ENCODE assay signal across 1 cellular context in the genomic region with DNA sequence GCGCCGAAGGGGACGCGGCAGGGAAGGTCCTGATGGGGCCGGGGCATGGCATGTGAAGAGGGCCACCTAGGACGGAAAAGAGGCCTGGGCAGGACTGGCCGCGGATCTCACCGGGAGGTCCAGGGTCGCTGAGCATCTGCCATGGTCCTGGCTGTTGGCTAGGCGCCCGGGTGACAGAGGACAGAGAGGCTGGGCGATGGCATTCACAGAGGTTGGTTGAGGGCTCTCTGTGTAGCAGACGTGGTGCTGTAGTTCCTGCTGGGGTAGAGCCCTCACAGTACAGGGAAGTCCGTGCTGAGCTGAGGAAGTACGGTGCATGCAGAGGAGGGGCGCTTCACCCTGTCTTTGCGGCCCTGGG.
A peak's percentile ranks its signal among the peaks of the same experiment; 100 is the strongest.
TF ChIP-seq lines count a peak whose summit lies in the region.

No MANE protein-coding gene starts in this region.

TF ChIP-seq in K562, 482 proteins besides CTCF, POLR2A, EP300 and RAD21 (continued from another document and continues in another):
- TF ChIP-seq, protein P1, sequence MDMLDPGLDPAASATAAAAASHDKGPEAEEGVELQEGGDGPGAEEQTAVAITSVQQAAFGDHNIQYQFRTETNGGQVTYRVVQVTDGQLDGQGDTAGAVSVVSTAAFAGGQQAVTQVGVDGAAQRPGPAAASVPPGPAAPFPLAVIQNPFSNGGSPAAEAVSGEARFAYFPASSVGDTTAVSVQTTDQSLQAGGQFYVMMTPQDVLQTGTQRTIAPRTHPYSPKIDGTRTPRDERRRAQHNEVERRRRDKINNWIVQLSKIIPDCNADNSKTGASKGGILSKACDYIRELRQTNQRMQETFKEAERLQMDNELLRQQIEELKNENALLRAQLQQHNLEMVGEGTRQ (CRISPR knock-in tag; IDR thresholded peaks at IDR 0.05): no peak
- TF ChIP-seq CBX1 (IDR thresholded peaks at IDR 0.05; ENCODE audit: low read depth): no peak; the same call in 1 of the 2 replicates
- no peak for TF ChIP-seq JUNB (CRISPR knock-in tag; conservative IDR thresholded peaks at IDR 0.05)
- TF ChIP-seq HOXB6 (CRISPR knock-in tag; IDR thresholded peaks at IDR 0.05; ENCODE audit: borderline replicate concordance): no peak
- no peak for TF ChIP-seq CTBP1 (IDR thresholded peaks at IDR 0.05; ENCODE audit: borderline replicate concordance)
- TF ChIP-seq, protein P2, sequence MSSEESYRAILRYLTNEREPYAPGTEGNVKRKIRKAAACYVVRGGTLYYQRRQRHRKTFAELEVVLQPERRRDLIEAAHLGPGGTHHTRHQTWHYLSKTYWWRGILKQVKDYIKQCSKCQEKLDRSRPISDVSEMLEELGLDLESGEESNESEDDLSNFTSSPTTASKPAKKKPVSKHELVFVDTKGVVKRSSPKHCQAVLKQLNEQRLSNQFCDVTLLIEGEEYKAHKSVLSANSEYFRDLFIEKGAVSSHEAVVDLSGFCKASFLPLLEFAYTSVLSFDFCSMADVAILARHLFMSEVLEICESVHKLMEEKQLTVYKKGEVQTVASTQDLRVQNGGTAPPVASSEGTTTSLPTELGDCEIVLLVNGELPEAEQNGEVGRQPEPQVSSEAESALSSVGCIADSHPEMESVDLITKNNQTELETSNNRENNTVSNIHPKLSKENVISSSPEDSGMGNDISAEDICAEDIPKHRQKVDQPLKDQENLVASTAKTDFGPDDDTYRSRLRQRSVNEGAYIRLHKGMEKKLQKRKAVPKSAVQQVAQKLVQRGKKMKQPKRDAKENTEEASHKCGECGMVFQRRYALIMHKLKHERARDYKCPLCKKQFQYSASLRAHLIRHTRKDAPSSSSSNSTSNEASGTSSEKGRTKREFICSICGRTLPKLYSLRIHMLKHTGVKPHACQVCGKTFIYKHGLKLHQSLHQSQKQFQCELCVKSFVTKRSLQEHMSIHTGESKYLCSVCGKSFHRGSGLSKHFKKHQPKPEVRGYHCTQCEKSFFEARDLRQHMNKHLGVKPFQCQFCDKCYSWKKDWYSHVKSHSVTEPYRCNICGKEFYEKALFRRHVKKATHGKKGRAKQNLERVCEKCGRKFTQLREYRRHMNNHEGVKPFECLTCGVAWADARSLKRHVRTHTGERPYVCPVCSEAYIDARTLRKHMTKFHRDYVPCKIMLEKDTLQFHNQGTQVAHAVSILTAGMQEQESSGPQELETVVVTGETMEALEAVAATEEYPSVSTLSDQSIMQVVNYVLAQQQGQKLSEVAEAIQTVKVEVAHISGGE (CRISPR knock-in tag; IDR thresholded peaks at IDR 0.05): no peak
- TF ChIP-seq SETDB1 (IDR thresholded peaks at IDR 0.05; ENCODE audit: low read length): no peak
- TF ChIP-seq SP1 (CRISPR knock-in tag; IDR thresholded peaks at IDR 0.05): no peak
- TF ChIP-seq ZNF584 (CRISPR knock-in tag; IDR thresholded peaks at IDR 0.05; ENCODE audit: low read depth): no peak
- no peak for TF ChIP-seq CBX5 (IDR thresholded peaks at IDR 0.05; ENCODE audit: borderline replicate concordance, low read depth)
- no peak for TF ChIP-seq DACH1 (IDR thresholded peaks at IDR 0.05; ENCODE audit: partially characterized antibody)
- TF ChIP-seq MAFF (IDR thresholded peaks at IDR 0.05; ENCODE audit: low read length): no peak
- no peak for TF ChIP-seq ZBTB26 (CRISPR knock-in tag; IDR thresholded peaks at IDR 0.05)
- TF ChIP-seq EGR1 (conservative IDR thresholded peaks at IDR 0.05): no peak
- 0 out of 2 replicates have a peak, but pooled peaks have one; percentile 44 for TF ChIP-seq ARID4B (CRISPR knock-in tag; IDR thresholded peaks at IDR 0.05)
- TF ChIP-seq BRD9 (IDR thresholded peaks at IDR 0.05; ENCODE audit: low read depth, partially characterized antibody): no peak
- TF ChIP-seq ZNF121 (CRISPR knock-in tag; conservative IDR thresholded peaks at IDR 0.05): no peak
- no peak for TF ChIP-seq TCF3 (CRISPR knock-in tag; IDR thresholded peaks at IDR 0.05)
- TF ChIP-seq ZNF407 (IDR thresholded peaks at IDR 0.05; ENCODE audit: low read depth): no peak
- TF ChIP-seq NFIC (IDR thresholded peaks at IDR 0.05): peak; percentile 25; the same call in 1 of the 2 replicates
- no peak for TF ChIP-seq ZNF551 (CRISPR knock-in tag; IDR thresholded peaks at IDR 0.05)
- TF ChIP-seq ZNF354B (CRISPR knock-in tag; IDR thresholded peaks at IDR 0.05): no peak
- TF ChIP-seq MYBL2 (IDR thresholded peaks at IDR 0.05; ENCODE audit: low read depth): no peak
- no peak for TF ChIP-seq MYBL2 (CRISPR knock-in tag; IDR thresholded peaks at IDR 0.05; ENCODE audit: borderline replicate concordance)
- no peak for TF ChIP-seq RBM17 (IDR thresholded peaks at IDR 0.05; ENCODE audit: borderline replicate concordance, low read depth, low read length)
- TF ChIP-seq, protein P3, sequence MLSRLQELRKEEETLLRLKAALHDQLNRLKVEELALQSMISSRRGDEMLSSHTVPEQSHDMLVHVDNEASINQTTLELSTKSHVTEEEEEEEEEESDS (CRISPR knock-in tag; IDR thresholded peaks at IDR 0.05): no peak
- TF ChIP-seq STAG1 (CRISPR knock-in tag; IDR thresholded peaks at IDR 0.05; ENCODE audit: borderline replicate concordance): no peak
- peak; percentile 54; the same call in 1 of the 2 replicates for TF ChIP-seq FOXK1 (CRISPR knock-in tag; IDR thresholded peaks at IDR 0.05; ENCODE audit: borderline replicate concordance)
- no peak for TF ChIP-seq MXI1 (IDR thresholded peaks at IDR 0.05; ENCODE audit: low read depth, low read length)
- TF ChIP-seq ETS2 (tag; IDR thresholded peaks at IDR 0.05; ENCODE audit: borderline replicate concordance, poor library complexity, severe bottlenecking): no peak
- peak in 1 of 2 experiments; percentile 4 for TF ChIP-seq E2F6 (IDR thresholded peaks at IDR 0.05; ENCODE audit: borderline replicate concordance in 1 of 2, extremely low read depth in 1 of 2, insufficient read depth in 1 of 2, insufficient read length in 1 of 2, low read depth in 1 of 2, low read length in 1 of 2, poor library complexity in 1 of 2, severe bottlenecking in 1 of 2)
- no peak for TF ChIP-seq MYC (IDR thresholded peaks at IDR 0.05; ENCODE audit: low read depth, low read length)
- 0 out of 2 replicates have a peak, but pooled peaks have one; percentile 46 for TF ChIP-seq MYC (CRISPR knock-in tag; IDR thresholded peaks at IDR 0.05; ENCODE audit: borderline replicate concordance, low read depth)
- no peak for TF ChIP-seq MCM7 (IDR thresholded peaks at IDR 0.05)
- TF ChIP-seq PCBP1 (IDR thresholded peaks at IDR 0.05; ENCODE audit: low read depth, low read length, poor library complexity, severe bottlenecking): peak; percentile 3
- TF ChIP-seq CBX8 (IDR thresholded peaks at IDR 0.05; ENCODE audit: borderline replicate concordance, extremely low read depth, low read depth, low read length, poor library complexity, severe bottlenecking): no peak
- TF ChIP-seq ZNF232 (CRISPR knock-in tag; IDR thresholded peaks at IDR 0.05): no peak
- no peak for TF ChIP-seq SOX6 (IDR thresholded peaks at IDR 0.05)
- TF ChIP-seq FIP1L1 (IDR thresholded peaks at IDR 0.05; ENCODE audit: low read depth, low read length, poor library complexity, severe bottlenecking): no peak
- TF ChIP-seq SMARCA4 (IDR thresholded peaks at IDR 0.05): no peak
- TF ChIP-seq SAP30 (IDR thresholded peaks at IDR 0.05; ENCODE audit: borderline replicate concordance, insufficient read depth, low read depth, low read length, poor library complexity, severe bottlenecking): peak; percentile 53
- TF ChIP-seq VEZF1 (CRISPR knock-in tag; IDR thresholded peaks at IDR 0.05): no peak
